In genomic region chr1:205270764-205271163, GRCh38 we compare ENCODE assay signal across 10 cellular contexts. TPM values are rescaled to one million over a fixed set of nuclear protein-coding genes. Genes with fewer than 3 reads are reported as not detected.
DNase-seq lines count a peak whose midpoint lies in the region; ATAC-seq, FAIRE-seq and TF ChIP-seq lines count a peak whose summit lies in the region.
"Had no signal": no experiment of that assay in that cellular context is flagged by ENCODE, and none has a peak within 500 bp of the region (broad histone marks: within the 10 kb centered on the region; RNA-seq: fewer than 3 reads in every experiment).

No MANE protein-coding gene starts in this region.

- TF ChIP-seq CTCF in A549 (IDR thresholded peaks at IDR 0.05) (no peak), astrocyte (IDR thresholded peaks at IDR 0.05; ENCODE audit: insufficient read depth, low read depth, low read length) (no peak)

- POLR2A ChIA-PET in A549 (lab: Yijun Ruan, JAX): interaction anchor here (0.7 to 1.8 kb wide), 3 partner anchors 23 to 51 kb away, joined by 3 to 5 read pairs (median 3); partner anchors contain the start of gene NUAK2
- POLR2A ChIA-PET in CD4-positive, alpha-beta memory T cell (lab: Charles Lee; ENCODE audit: partially characterized antibody): interaction anchor here (8.3 to 23.5 kb wide), 2 partner anchors 16 to 49 kb away, joined by 279 to 1030 read pairs; partner anchors contain the start of gene NUAK2

- H3K4me3 ChIP-seq in A549 (no peak overlapping the region), astrocyte (ENCODE audit: insufficient read depth, low read depth, low read length) (no peak overlapping the region)
- no peak overlapping the region for H3K4me3 ChIP-seq in CD4-positive, alpha-beta memory T cell (ENCODE audit: low read length in 2 of 2)

- no peak for TF ChIP-seq RAD21 in A549 (conservative IDR thresholded peaks at IDR 0.05 in 1 of 2, IDR thresholded peaks at IDR 0.05 in 1 of 2)

- 49% methylated on average over 8 of the region's 8 CpGs for WGBS in A549 (ENCODE audit: missing lambda C conversion rate)

- H3K4me2 ChIP-seq in A549 (peak overlapping the region; percentile 31), astrocyte (ENCODE audit: low read length) (peak overlapping the region; percentile 50)
- H3K4me2 ChIP-seq: KMS-11 had no signal

- peaks cover 12% of the 10 kb centered on the region for H3K36me3 Mint-ChIP-seq in astrocyte (ENCODE audit: low read depth, unreplicated experiment)
- H3K36me3 Mint-ChIP-seq in CD4-positive, alpha-beta memory T cell: no peaks in the 10 kb centered on the region

- H3K36me3 ChIP-seq in astrocyte (ENCODE audit: insufficient read depth, low read length): no peaks in the 10 kb centered on the region
- H3K36me3 ChIP-seq in CD4-positive, alpha-beta memory T cell (ENCODE audit: insufficient read depth, low read length): no peaks in the 10 kb centered on the region

- no peaks in the 10 kb centered on the region for H3K79me2 ChIP-seq in astrocyte (ENCODE audit: insufficient read depth, low read length)

- peaks cover 17% of the 10 kb centered on the region for H3K4me1 Mint-ChIP-seq in astrocyte (ENCODE audit: low read depth, unreplicated experiment)
- peaks cover 13 to 26% (median 21%) of the 10 kb centered on the region in 4 donors for H3K4me1 Mint-ChIP-seq in CD4-positive, alpha-beta memory T cell

- no peaks in the 10 kb centered on the region for H3K27me3 ChIP-seq in astrocyte (ENCODE audit: insufficient read depth, low read length)
- H3K27me3 ChIP-seq in CD4-positive, alpha-beta memory T cell (ENCODE audit: insufficient read depth, low read length): no peaks in the 10 kb centered on the region

- H3K4me1 ChIP-seq in A549 (peaks cover 56% of the 10 kb centered on the region), astrocyte (ENCODE audit: insufficient read depth, low read length) (peaks cover 19% of the 10 kb centered on the region)
- H3K4me1 ChIP-seq in CD4-positive, alpha-beta memory T cell (ENCODE audit: insufficient read depth, low read length): peaks cover 28% of the 10 kb centered on the region

- H2AFZ ChIP-seq in astrocyte (ENCODE audit: low read depth, low read length): no peak overlapping the region

- TF ChIP-seq EP300 in A549 (IDR thresholded peaks at IDR 0.05): no peak

- peak overlapping the region; percentile 6 for H3K9ac ChIP-seq in astrocyte (ENCODE audit: low read length)
- H3K9ac ChIP-seq: KMS-11 had no signal

- H4K20me1 ChIP-seq in astrocyte (ENCODE audit: insufficient read depth, low read length): peaks cover 3% of the 10 kb centered on the region

- peak overlapping the region in 1 of 2 experiments; percentile 93; a peak in 3 of 6 replicates for H3K27ac ChIP-seq in A549
- H3K27ac ChIP-seq in astrocyte (ENCODE audit: low read depth, low read length): no peak overlapping the region
- no peak overlapping the region for H3K27ac ChIP-seq in CD4-positive, alpha-beta memory T cell (ENCODE audit: low read depth, low read length)
- H3K27ac ChIP-seq: KMS-11 had no signal

- H3K27ac Mint-ChIP-seq in astrocyte (ENCODE audit: unreplicated experiment): no peak overlapping the region
- H3K27ac Mint-ChIP-seq in CD4-positive, alpha-beta memory T cell: peak overlapping the region in 1 of 7 donors; percentile 24

- CTCF ChIA-PET in A549 (lab: Yijun Ruan, JAX): interaction anchor here (0.8 to 89.2 kb wide), 10 partner anchors 9 to 258 kb away, joined by 3 to 3627 read pairs (median 10); partner anchors contain the start of genes KLHDC8A, NUAK2, RBBP5 and TMCC2
- CTCF ChIA-PET in CD4-positive, alpha-beta memory T cell (lab: Charles Lee; ENCODE audit: partially characterized antibody): interaction anchor here (0.7 to 24.1 kb wide), 11 partner anchors 9 to 253 kb away, joined by 3 to 1429 read pairs (median 12); partner anchors contain the start of gene NUAK2

- DNase-seq in A549 (ENCODE audit: low read depth in 1 of 2, low spot score in 1 of 2) (peak in 1 of 2 experiments; percentile 57), HPDE6-E6E7 (ENCODE audit: extremely low spot score) (peak; percentile 77), astrocyte (ENCODE audit: low read depth) (peak; percentile 66), inferior parietal cortex (ENCODE audit: extremely low spot score) (peak; percentile 67), NCI-H524 treated with DMSO at 0.1 percent for 48 hours (lab: John Stamatoyannopoulos, UW) (no peak), A172 (ENCODE audit: low spot score) (no peak)
- DNase-seq in effector CD8-positive, alpha-beta T cell (lab: John Stamatoyannopoulos, UW): no peak
- no peak for DNase-seq in CD4-positive, alpha-beta memory T cell
- DNase-seq: cortex of kidney had no signal

- FAIRE-seq in A549 (lab: Jason Lieb, UNC): peak; percentile 13
- no peak for FAIRE-seq in astrocyte (lab: Jason Lieb, UNC)

- H3K9me3 ChIP-seq in A549 (no peaks in the 10 kb centered on the region), astrocyte (ENCODE audit: insufficient read depth, low read depth, low read length) (no peaks in the 10 kb centered on the region)
- H3K9me3 ChIP-seq in CD4-positive, alpha-beta memory T cell (ENCODE audit: control insufficient read depth in 1 of 2, low read length in 2 of 2): no peaks in the 10 kb centered on the region

- no peaks in the 10 kb centered on the region for H3K27me3 Mint-ChIP-seq in astrocyte (ENCODE audit: low read depth, unreplicated experiment)
- no peaks in the 10 kb centered on the region for H3K27me3 Mint-ChIP-seq in CD4-positive, alpha-beta memory T cell

- no peaks in the 10 kb centered on the region for H3K9me3 Mint-ChIP-seq in astrocyte (ENCODE audit: unreplicated experiment)
- H3K9me3 Mint-ChIP-seq in CD4-positive, alpha-beta memory T cell: no peaks in the 10 kb centered on the region

- ATAC-seq in A549: peak; percentile 9 to 21; a peak in 4 of 6 replicates

- intact Hi-C loops in CD4-positive, alpha-beta memory T cell (cut with micrococcal nuclease): no loop called here

- no peak for TF ChIP-seq POLR2A in A549 (IDR thresholded peaks at IDR 0.05; ENCODE audit: low read length)

- peak overlapping the region; percentile 20 for H3K4me3 Mint-ChIP-seq in astrocyte (ENCODE audit: unreplicated experiment)
- no peak overlapping the region for H3K4me3 Mint-ChIP-seq in CD4-positive, alpha-beta memory T cell

TF ChIP-seq in A549, 52 proteins besides CTCF, POLR2A, EP300 and RAD21:
- TF ChIP-seq FOSL2 (IDR thresholded peaks at IDR 0.05) (no peak), FOSL2 (CRISPR knock-in tag; IDR thresholded peaks at IDR 0.05) (peak; percentile 73), RCOR1 (IDR thresholded peaks at IDR 0.05; ENCODE audit: low read depth, low read length) (no peak), HOXB5 (CRISPR knock-in tag; IDR thresholded peaks at IDR 0.05) (no peak), MAFK (IDR thresholded peaks at IDR 0.05; ENCODE audit: partially characterized antibody) (peak; percentile 33), CEBPB (IDR thresholded peaks at IDR 0.05) (no peak), JUNB (IDR thresholded peaks at IDR 0.05) (peak; percentile 51), HES2 (IDR thresholded peaks at IDR 0.05) (no peak)

RNA-seq across cellular contexts. Expression of gene TMCC2, which starts 43.0 kb away (rescaled TPM):
- polyA plus RNA-seq in A549 (2011; rRNA removed) (1.6 and 1.7 TPM in 2 replicates), A549 (2017; fragmentation: RNase III; extraction: RNeasy Plus Mini Kit Qiagen cat#74134 plus additional on column Dnase treatment) (2.9 to 3.7 TPM (median 3.2 TPM) in 3 replicates)
- polyA plus RNA-seq in A549 (2012; cell fraction: cytosol; rRNA removed): 3.3 and 3.8 TPM in 2 replicates
- polyA plus RNA-seq in A549 (2012; cell fraction: nucleus; rRNA removed): 4.6 and 5.4 TPM in 2 replicates
- 2.6 and 3.4 TPM in 2 replicates for polyA minus RNA-seq in A549 (2011; rRNA and poly(A)+ RNA removed)
- total RNA-seq in astrocyte: 10.6 and 10.8 TPM in 2 replicates
- total RNA-seq in CD4-positive, alpha-beta memory T cell: 1 to 10 TPM in 1 of 2 experiments, under 1 TPM in 1; 0.90 to 1.2 TPM
- under 1 TPM; 0.27 to 0.62 TPM for polyA plus RNA-seq in CD4-positive, alpha-beta memory T cell
- total RNA-seq in A172 (2014; rRNA removed; shearing (Covaris generic)): 8.1 and 11.9 TPM in 2 replicates

RNA-seq across cellular contexts. Expression of gene NUAK2, which starts 50.8 kb away (rescaled TPM):
- polyA plus RNA-seq in A549 (2011; rRNA removed) (22.6 and 29.7 TPM in 2 replicates), A549 (2017; fragmentation: RNase III; extraction: RNeasy Plus Mini Kit Qiagen cat#74134 plus additional on column Dnase treatment) (37.8 to 40.9 TPM (median 38.8 TPM) in 3 replicates)
- polyA plus RNA-seq in A549 (2012; cell fraction: cytosol; rRNA removed): 31.1 and 44.6 TPM in 2 replicates
- polyA plus RNA-seq in A549 (2012; cell fraction: nucleus; rRNA removed): 58.5 and 70.7 TPM in 2 replicates
- 34.3 and 54.4 TPM in 2 replicates for polyA minus RNA-seq in A549 (2011; rRNA and poly(A)+ RNA removed)
- 35.3 and 49.4 TPM in 2 replicates for total RNA-seq in astrocyte
- 10 to 100 TPM; 32.5 to 32.8 TPM for total RNA-seq in CD4-positive, alpha-beta memory T cell
- 10 to 100 TPM in 1 of 2 donors, 1 to 10 TPM in 1; 8.5 to 35.7 TPM for polyA plus RNA-seq in CD4-positive, alpha-beta memory T cell
- total RNA-seq in A172 (2014; rRNA removed; shearing (Covaris generic)): 16.3 and 18.4 TPM in 2 replicates

RNA-seq across cellular contexts. Expression of gene DSTYK, which starts 59.3 kb away (rescaled TPM):
- 8.5 and 9.0 TPM in 2 replicates for polyA plus RNA-seq in A549 (2011; rRNA removed)
- 2.5 and 3.1 TPM in 2 replicates for polyA plus RNA-seq in A549 (2012; cell fraction: cytosol; rRNA removed)
- polyA plus RNA-seq in A549 (2012; cell fraction: nucleus; rRNA removed): 1.6 and 2.0 TPM in 2 replicates
- 8.5 to 8.7 TPM (median 8.6 TPM) in 3 replicates for polyA plus RNA-seq in A549 (2017; fragmentation: RNase III; extraction: RNeasy Plus Mini Kit Qiagen cat#74134 plus additional on column Dnase treatment)
- 10.2 and 10.9 TPM in 2 replicates for polyA minus RNA-seq in A549 (2011; rRNA and poly(A)+ RNA removed)
- total RNA-seq in astrocyte: 15.2 and 15.4 TPM in 2 replicates
- total RNA-seq in CD4-positive, alpha-beta memory T cell: 10 to 100 TPM; 16.4 to 16.6 TPM
- polyA plus RNA-seq in CD4-positive, alpha-beta memory T cell: 1 to 10 TPM; 5.3 to 8.8 TPM
- total RNA-seq in A172 (2014; rRNA removed; shearing (Covaris generic)): 12.3 and 13.9 TPM in 2 replicates

Comparison
In these comparisons a context has a peak if more than half of its experiments do, and no peak if none do; other contexts are left out.
1. DNase-seq: peak in HPDE6-E6E7 (single experiment), astrocyte (single experiment) and inferior parietal cortex (single experiment); none in effector CD8-positive, alpha-beta T cell (single experiment), CD4-positive, alpha-beta memory T cell (0 of 5), NCI-H524 treated with DMSO at 0.1 percent for 48 hours (single experiment) and A172 (single experiment).